In the genomic region with DNA sequence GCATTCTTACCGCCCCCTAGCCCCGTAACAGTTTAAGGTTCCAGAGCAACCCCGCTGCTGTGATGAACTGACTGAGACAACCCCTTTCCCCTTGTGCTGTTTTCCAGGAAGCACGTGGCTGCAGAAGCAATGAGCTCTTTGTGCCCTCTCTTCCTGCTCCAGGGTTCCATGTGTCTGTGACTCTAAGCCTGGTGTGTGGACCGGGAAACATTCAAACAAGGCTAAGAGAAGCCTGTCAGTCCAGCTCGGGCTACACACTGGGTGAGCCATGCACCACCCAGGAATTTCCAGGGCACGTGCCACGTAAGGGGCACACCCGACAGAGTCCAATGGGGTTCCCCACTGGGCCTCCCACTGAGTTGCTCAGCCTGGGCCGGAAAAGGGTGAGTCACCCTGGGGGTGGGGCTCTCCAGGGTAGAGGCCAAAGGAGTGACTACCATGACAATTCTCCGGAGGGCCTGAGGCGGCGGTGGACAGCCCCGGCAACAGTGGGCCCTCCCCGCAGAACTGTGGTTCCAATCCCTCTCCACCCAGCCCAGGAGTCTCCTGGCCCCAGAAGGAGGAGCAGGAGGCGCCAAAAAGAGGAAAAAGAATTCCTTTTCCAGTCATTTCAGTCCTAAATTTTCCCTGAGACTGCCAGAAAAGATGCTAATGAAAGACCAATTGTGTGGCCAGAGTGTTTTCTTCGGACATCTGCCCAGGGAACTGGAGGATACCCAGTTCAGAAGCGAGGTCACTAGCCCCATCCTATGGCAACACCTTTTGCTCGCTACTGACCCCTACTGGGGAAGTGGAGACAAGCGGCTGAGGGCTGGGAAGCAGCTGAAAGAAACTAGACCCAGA, we compare ENCODE assay signal across 8 cellular contexts.
DNase-seq lines count a peak whose midpoint lies in the region; ATAC-seq lines count a peak whose summit lies in the region.

No MANE protein-coding gene starts in this region.

- peak overlapping the region; percentile 44 for H3K4me3 Mint-ChIP-seq in activated CD4-positive, alpha-beta memory T cell treated with anti-CD3 and anti-CD28 coated beads, Interleukin-2, amount 10 ng/mL, durations not matched to agents 7 days and 5 days

- CTCF ChIA-PET in activated CD4-positive, alpha-beta memory T cell treated with anti-CD3 and anti-CD28 coated beads, Interleukin-2, amount 10 ng/mL, durations not matched to agents 7 days and 5 days (lab: Charles Lee): interaction anchor here (0.6 to 6.8 kb wide), 38 partner anchors 9 to 501 kb away, joined by 3 to 53 read pairs (median 5); partner anchors contain the start of gene SERTAD2

- H3K4ac ChIP-seq in mesenchymal stem cell (ENCODE audit: low read depth in 1 of 2, low read length in 2 of 2): peak overlapping the region in 1 of 2 experiments; percentile 62

- peak overlapping the region; percentile 68 for H3K27ac ChIP-seq in mesenchymal stem cell (ENCODE audit: low read length, poor library complexity, severe bottlenecking)

- H3K23ac ChIP-seq in mesenchymal stem cell (ENCODE audit: low read length in 2 of 2): no peak overlapping the region

- H3K27ac Mint-ChIP-seq in activated CD4-positive, alpha-beta memory T cell treated with anti-CD3 and anti-CD28 coated beads, Interleukin-2, amount 10 ng/mL, durations not matched to agents 7 days and 5 days: peak overlapping the region; percentile 59

- no peak overlapping the region for H2AFZ ChIP-seq in mesenchymal stem cell (ENCODE audit: low read depth, low read length)

- H3K4me3 ChIP-seq in mesenchymal stem cell (ENCODE audit: insufficient read depth in 1 of 2, low read depth in 1 of 2, low read length in 2 of 2): no peak overlapping the region

- H4K91ac ChIP-seq in mesenchymal stem cell (ENCODE audit: low read length): peak overlapping the region; percentile 57

- H3K36me3 ChIP-seq in mesenchymal stem cell (ENCODE audit: control insufficient read depth in 1 of 2, insufficient read depth in 2 of 2, low read depth in 1 of 2, low read length in 2 of 2): no peaks in the 10 kb centered on the region

- H3K27me3 Mint-ChIP-seq in activated CD4-positive, alpha-beta memory T cell treated with anti-CD3 and anti-CD28 coated beads, Interleukin-2, amount 10 ng/mL, durations not matched to agents 7 days and 5 days: peaks cover 7% of the 10 kb centered on the region

- H3K14ac ChIP-seq in mesenchymal stem cell (ENCODE audit: low read length in 2 of 2): no peak overlapping the region

- peak overlapping the region in 1 of 2 experiments; percentile 63 for H2BK12ac ChIP-seq in mesenchymal stem cell (ENCODE audit: low read length in 2 of 2)

- no peak overlapping the region for H3K4me2 ChIP-seq in mesenchymal stem cell (ENCODE audit: low read length, poor library complexity, severe bottlenecking)

- DNase-seq in NCI-H82 (lab: John Stamatoyannopoulos, UW) (peak; percentile 71), NCI-H82 treated with DMSO at 0.1 percent for 48 hours (lab: John Stamatoyannopoulos, UW; ENCODE audit: unreplicated experiment) (no peak), NCI-H226 (peak; percentile 99), mesenchymal stem cell (peak; percentile 95)
- DNase-seq in activated CD4-positive, alpha-beta memory T cell treated with anti-CD3 and anti-CD28 coated beads, Interleukin-2, amount 10 ng/mL, durations not matched to agents 7 days and 5 days: peak; percentile 85
- DNase-seq in effector CD4-positive, alpha-beta T cell: peak; percentile 71
- peak; percentile 77 for DNase-seq in stimulated activated CD8-positive, alpha-beta memory T cell treated with anti-CD3 and anti-CD28 coated beads, Interleukin-15, amount 100 ng/mL, for 1 hour (ENCODE audit: low read depth)

- POLR2A ChIA-PET in activated CD4-positive, alpha-beta memory T cell treated with anti-CD3 and anti-CD28 coated beads, Interleukin-2, amount 10 ng/mL, durations not matched to agents 7 days and 5 days (lab: Charles Lee): interaction anchor here (1.2 to 4.1 kb wide), 6 partner anchors 11 to 244 kb away, joined by 3 to 19 read pairs (median 8); partner anchors contain the start of gene SERTAD2

- no peaks in the 10 kb centered on the region for H3K79me1 ChIP-seq in mesenchymal stem cell (replicated peaks; ENCODE audit: low read length, poor library complexity, severe bottlenecking)

- no peak overlapping the region for H2BK15ac ChIP-seq in mesenchymal stem cell (ENCODE audit: low read depth, poor library complexity, severe bottlenecking)

- peaks cover 21% of the 10 kb centered on the region for H3K4me1 Mint-ChIP-seq in activated CD4-positive, alpha-beta memory T cell treated with anti-CD3 and anti-CD28 coated beads, Interleukin-2, amount 10 ng/mL, durations not matched to agents 7 days and 5 days

- ATAC-seq in HG02885 (IDR thresholded peaks at IDR 0.05; ENCODE audit: poor library complexity, unreplicated experiment): peak; percentile 85

- H2AK5ac ChIP-seq in mesenchymal stem cell (ENCODE audit: low read length, severe bottlenecking): peak overlapping the region; percentile 49

- H3K27me3 ChIP-seq in mesenchymal stem cell (ENCODE audit: control insufficient read depth in 1 of 2, insufficient read depth in 1 of 2, low read length in 2 of 2): no peaks in the 10 kb centered on the region

- 32% methylated on average over 19 of the region's 20 CpGs for WGBS in mesenchymal stem cell

- peak overlapping the region; percentile 84 for H3K9ac ChIP-seq in mesenchymal stem cell (ENCODE audit: low read length)

- no peaks in the 10 kb centered on the region for H3K9me3 Mint-ChIP-seq in activated CD4-positive, alpha-beta memory T cell treated with anti-CD3 and anti-CD28 coated beads, Interleukin-2, amount 10 ng/mL, durations not matched to agents 7 days and 5 days

- peak overlapping the region; percentile 97 for H4K8ac ChIP-seq in mesenchymal stem cell (ENCODE audit: low read length)

- H3K4me1 ChIP-seq in mesenchymal stem cell (ENCODE audit: control insufficient read depth, insufficient read depth, low read depth, low read length): peaks cover 7% of the 10 kb centered on the region

- H3K36me3 Mint-ChIP-seq in activated CD4-positive, alpha-beta memory T cell treated with anti-CD3 and anti-CD28 coated beads, Interleukin-2, amount 10 ng/mL, durations not matched to agents 7 days and 5 days (ENCODE audit: low read depth): no peaks in the 10 kb centered on the region

- H2BK120ac ChIP-seq in mesenchymal stem cell (ENCODE audit: low read depth, low read length): peak overlapping the region; percentile 59

- peak overlapping the region; percentile 50 for H2BK5ac ChIP-seq in mesenchymal stem cell (ENCODE audit: low read depth, low read length, poor library complexity, severe bottlenecking)

- H3K18ac ChIP-seq in mesenchymal stem cell (ENCODE audit: low read depth in 1 of 2, low read length in 2 of 2): peak overlapping the region; percentile 48 to 86

- H3K9me3 ChIP-seq in mesenchymal stem cell (ENCODE audit: control insufficient read depth, low read length): no peaks in the 10 kb centered on the region
